7 cellular contexts compared by ENCODE assay signal in the genomic region with DNA sequence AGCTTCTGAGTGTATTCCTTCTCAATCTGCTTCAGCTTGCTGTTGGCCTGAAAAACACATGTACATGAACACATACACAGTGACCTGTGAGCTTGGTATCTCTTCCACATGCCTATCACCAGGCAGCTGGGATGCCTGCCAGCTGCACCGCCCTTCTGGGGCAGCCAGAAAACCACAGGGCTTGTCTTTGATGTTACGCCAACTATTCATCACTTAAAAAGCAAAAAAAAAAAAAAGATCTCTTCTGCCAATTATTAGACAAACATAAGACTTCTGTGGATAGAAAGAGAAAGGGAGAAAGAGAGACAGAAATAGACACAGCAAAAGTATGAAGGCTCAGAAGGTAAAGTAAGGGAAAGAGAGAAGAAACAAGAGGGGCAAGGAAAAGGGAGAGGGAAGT.
DNase-seq lines count a peak whose midpoint lies in the region; ATAC-seq and TF ChIP-seq lines count a peak whose summit lies in the region.

No MANE protein-coding gene starts in this region.

- peak overlapping the region; percentile 32 for H3K27ac ChIP-seq in smooth muscle cell (ENCODE audit: low read depth)

- no peak overlapping the region for H2AFZ ChIP-seq in smooth muscle cell (ENCODE audit: low read depth)

- TF ChIP-seq CTCF in foreskin fibroblast (IDR thresholded peaks at IDR 0.05; ENCODE audit: low read depth, low read length) (no peak), smooth muscle cell (IDR thresholded peaks at IDR 0.05; ENCODE audit: borderline replicate concordance, insufficient read depth, poor library complexity, severe bottlenecking) (no peak)

- DNase-seq in NCI-H446 treated with DMSO at 0.1 percent for 48 hours (lab: John Stamatoyannopoulos, UW) (peak; percentile 62), activated T-cell treated with anti-CD3 and anti-CD28 coated beads for 48 hours (ENCODE audit: low read depth) (peak; percentile 15), foreskin fibroblast (peak; percentile 97 to 99), smooth muscle cell (lab: John Stamatoyannopoulos, UW; ENCODE audit: unreplicated experiment) (no peak)

- peak overlapping the region; percentile 52 for H3K4me2 ChIP-seq in smooth muscle cell

- 8% methylated on average over 2 of the region's 2 CpGs for WGBS in smooth muscle cell (ENCODE audit: low lambda C conversion rate)

- no peaks in the 10 kb centered on the region for H3K9me3 ChIP-seq in smooth muscle cell (replicated peaks; ENCODE audit: low read depth)

- no peaks in the 10 kb centered on the region for H3K27me3 ChIP-seq in smooth muscle cell (ENCODE audit: low read depth)

- peaks cover 3% of the 10 kb centered on the region for H3F3A ChIP-seq in smooth muscle cell (ENCODE audit: low read depth)

- ATAC-seq in GM19463 (IDR thresholded peaks at IDR 0.05; ENCODE audit: unreplicated experiment) (peak; percentile 63), GM18868 (IDR thresholded peaks at IDR 0.05; ENCODE audit: unreplicated experiment) (no peak), HG03196 (IDR thresholded peaks at IDR 0.05; ENCODE audit: unreplicated experiment) (no peak)

- H3K79me2 ChIP-seq in smooth muscle cell (ENCODE audit: low read depth), result no peaks in the 10 kb centered on the region

- H4K20me1 ChIP-seq in smooth muscle cell (ENCODE audit: low read depth), result no peaks in the 10 kb centered on the region

- no peaks in the 10 kb centered on the region for H3K36me3 ChIP-seq in smooth muscle cell (ENCODE audit: low read depth)

- no peak overlapping the region for H3K9ac ChIP-seq in smooth muscle cell (ENCODE audit: low read depth)

- no peak overlapping the region for H3K4me3 ChIP-seq in foreskin fibroblast (ENCODE audit: low read depth in 1 of 2, low read length in 2 of 2)
- no peak overlapping the region for H3K4me3 ChIP-seq in smooth muscle cell

- peaks cover 7% of the 10 kb centered on the region for H3K4me1 ChIP-seq in smooth muscle cell (ENCODE audit: low read depth)
